In genomic region chr16:72009779-72010178, GRCh38 we compare ENCODE assay signal across 18 cellular contexts.
A peak's percentile ranks its signal among the peaks of the same experiment; 100 is the strongest.
DNase-seq lines count a peak whose midpoint lies in the region; ATAC-seq and TF ChIP-seq lines count a peak whose summit lies in the region.
"Had no signal": no experiment of that assay in that cellular context is flagged by ENCODE, and none has a peak within 500 bp of the region (broad histone marks: within the 10 kb centered on the region; RNA-seq: fewer than 3 reads in every experiment).

No MANE protein-coding gene starts in this region.

- DNase-seq in activated naive CD4-positive, alpha-beta T cell treated with Interleukin-2 at 50 U/mL for 16 hours = no peak
- no peak for DNase-seq in stimulated activated naive CD8-positive, alpha-beta T cell treated with anti-CD3 and anti-CD28 coated beads, Interleukin-15, amount 100 ng/mL, for 72 hours
- DNase-seq in NCI-H69 (lab: John Stamatoyannopoulos, UW) = no peak
- DNase-seq in GDM1 (lab: John Stamatoyannopoulos, UW) = no peak
- DNase-seq: activated gamma-delta T cell, AML-193, cerebellar nuclear complex, erythroblast, left ventricle myocardium superior, NCI-H187, NCI-H748 treated with DMSO at 0.1 percent for 48 hours, pancreas, WERI-Rb-1 had no signal

- H3K27me3 Mint-ChIP-seq in activated naive CD4-positive, alpha-beta T cell treated with anti-CD3 and anti-CD28 coated beads, Interleukin-2, amount 50 U/mL, for 24 hours = no peaks in the 10 kb centered on the region
- peaks cover 2% of the 10 kb centered on the region for H3K27me3 Mint-ChIP-seq in dendritic cell treated with granulocyte-macrophage colony-stimulating factor and Interleukin-4, amounts not matched to agents 40 ng/mL and 50 ng/mL, for 4 days
- no peaks in the 10 kb centered on the region for H3K27me3 Mint-ChIP-seq in stimulated activated naive CD8-positive, alpha-beta T cell treated with anti-CD3 and anti-CD28 coated beads, Interleukin-15, amount 100 ng/mL, for 72 hours

- H3K36me3 Mint-ChIP-seq in activated naive CD4-positive, alpha-beta T cell treated with anti-CD3 and anti-CD28 coated beads, Interleukin-2, amount 50 U/mL, for 24 hours = peaks cover 6% of the 10 kb centered on the region
- peaks cover 28% of the 10 kb centered on the region for H3K36me3 Mint-ChIP-seq in dendritic cell treated with granulocyte-macrophage colony-stimulating factor and Interleukin-4, amounts not matched to agents 40 ng/mL and 50 ng/mL, for 4 days (ENCODE audit: low read depth)

- peaks cover 12% of the 10 kb centered on the region for H3K36me3 ChIP-seq in OCI-LY3 (replicated peaks; ENCODE audit: low read depth, low read length)
- H3K36me3 ChIP-seq: pancreas had no signal

- H3K4me3 ChIP-seq in OCI-LY3 (ENCODE audit: low read length) = peak overlapping the region; percentile 85; the same call in 1 of the 2 replicates

- TF ChIP-seq CTCF in OCI-LY3 (IDR thresholded peaks at IDR 0.05; ENCODE audit: low read depth, low read length) = no peak

- no peak for ATAC-seq in stimulated activated naive CD8-positive, alpha-beta T cell treated with anti-CD3 and anti-CD28 coated beads, Interleukin-15, amount 100 ng/mL, for 72 hours
- ATAC-seq in GM18907 (IDR thresholded peaks at IDR 0.05; ENCODE audit: unreplicated experiment) = no peak
- ATAC-seq: left ventricle myocardium superior, pancreas had no signal

- peaks cover 18% of the 10 kb centered on the region for H3K79me2 ChIP-seq in OCI-LY3 (ENCODE audit: low read length)

- no peaks in the 10 kb centered on the region for H3K9me3 ChIP-seq in OCI-LY3 (ENCODE audit: insufficient read depth, low read length)
- H3K9me3 ChIP-seq: pancreas, SJSA1 had no signal

- no peak overlapping the region for H3K27ac Mint-ChIP-seq in activated naive CD4-positive, alpha-beta T cell treated with anti-CD3 and anti-CD28 coated beads, Interleukin-2, amount 50 U/mL, for 24 hours
- H3K27ac Mint-ChIP-seq in dendritic cell treated with granulocyte-macrophage colony-stimulating factor and Interleukin-4, amounts not matched to agents 40 ng/mL and 50 ng/mL, for 4 days = peak overlapping the region; percentile 30
- peak overlapping the region; percentile 16 to 52 for H3K27ac Mint-ChIP-seq in stimulated activated naive CD8-positive, alpha-beta T cell treated with anti-CD3 and anti-CD28 coated beads, Interleukin-15, amount 100 ng/mL, for 72 hours

- no peaks in the 10 kb centered on the region for H4K20me1 ChIP-seq in OCI-LY3 (ENCODE audit: insufficient read depth, low read length)

- no peaks in the 10 kb centered on the region for H3K9me3 Mint-ChIP-seq in activated naive CD4-positive, alpha-beta T cell treated with anti-CD3 and anti-CD28 coated beads, Interleukin-2, amount 50 U/mL, for 24 hours
- no peaks in the 10 kb centered on the region for H3K9me3 Mint-ChIP-seq in dendritic cell treated with granulocyte-macrophage colony-stimulating factor and Interleukin-4, amounts not matched to agents 40 ng/mL and 50 ng/mL, for 4 days
- H3K9me3 Mint-ChIP-seq in stimulated activated naive CD8-positive, alpha-beta T cell treated with anti-CD3 and anti-CD28 coated beads, Interleukin-15, amount 100 ng/mL, for 72 hours = no peaks in the 10 kb centered on the region

- H3K9ac ChIP-seq in OCI-LY3 (ENCODE audit: low read length) = no peak overlapping the region

- H3K4me1 Mint-ChIP-seq in activated naive CD4-positive, alpha-beta T cell treated with anti-CD3 and anti-CD28 coated beads, Interleukin-2, amount 50 U/mL, for 24 hours = peaks cover 28% of the 10 kb centered on the region
- peaks cover 10% of the 10 kb centered on the region for H3K4me1 Mint-ChIP-seq in dendritic cell treated with granulocyte-macrophage colony-stimulating factor and Interleukin-4, amounts not matched to agents 40 ng/mL and 50 ng/mL, for 4 days (ENCODE audit: low read depth)
- H3K4me1 Mint-ChIP-seq in stimulated activated naive CD8-positive, alpha-beta T cell treated with anti-CD3 and anti-CD28 coated beads, Interleukin-15, amount 100 ng/mL, for 72 hours = peaks cover 51% of the 10 kb centered on the region

- peaks cover 3% of the 10 kb centered on the region; the same call in 1 of the 2 replicates for H3K4me1 ChIP-seq in OCI-LY3 (ENCODE audit: low read length)
- H3K4me1 ChIP-seq: SJSA1 had no signal

- no peaks in the 10 kb centered on the region for H3K27me3 ChIP-seq in OCI-LY3 (ENCODE audit: low read depth, low read length)
- H3K27me3 ChIP-seq: pancreas, SJSA1 had no signal

- no peak overlapping the region for H2AFZ ChIP-seq in OCI-LY3 (ENCODE audit: low read depth, low read length)

- no peak overlapping the region for H3K27ac ChIP-seq in OCI-LY3 (ENCODE audit: low read length)
- H3K27ac ChIP-seq: pancreas, SJSA1 had no signal

- H3K4me3 Mint-ChIP-seq in activated naive CD4-positive, alpha-beta T cell treated with anti-CD3 and anti-CD28 coated beads, Interleukin-2, amount 50 U/mL, for 24 hours = peak overlapping the region; percentile 82
- H3K4me3 Mint-ChIP-seq in dendritic cell treated with granulocyte-macrophage colony-stimulating factor and Interleukin-4, amounts not matched to agents 40 ng/mL and 50 ng/mL, for 4 days = no peak overlapping the region
- H3K4me3 Mint-ChIP-seq in stimulated activated naive CD8-positive, alpha-beta T cell treated with anti-CD3 and anti-CD28 coated beads, Interleukin-15, amount 100 ng/mL, for 72 hours = peak overlapping the region; percentile 43 to 74

- intact Hi-C loops in dendritic cell treated with granulocyte-macrophage colony-stimulating factor and Interleukin-4, amounts not matched to agents 40 ng/mL and 50 ng/mL, for 4 days (cut with micrococcal nuclease) = no loop called here

- peak overlapping the region; percentile 24; the same call in 1 of the 2 replicates for H3K4me2 ChIP-seq in OCI-LY3 (ENCODE audit: low read length)
